Comparison of ENCODE assay signal across 10 cellular contexts in genomic region chr18:69898241-69898861, GRCh38. TPM values are rescaled to one million over a fixed set of nuclear protein-coding genes. Genes with fewer than 3 reads are reported as not detected.
DNase-seq lines count a peak whose midpoint lies in the region; ATAC-seq and TF ChIP-seq lines count a peak whose summit lies in the region.
"Had no signal": no experiment of that assay in that cellular context is flagged by ENCODE, and none has a peak within 500 bp of the region (broad histone marks: within the 10 kb centered on the region; RNA-seq: fewer than 3 reads in every experiment).

No MANE protein-coding gene starts in this region.

- POLR2A ChIA-PET in GM10248 (lab: Yijun Ruan, JAX) = interaction anchor here (0.5 to 1.1 kb wide), 2 partner anchors 13 to 49 kb away, joined by 3 read pairs; no protein-coding TSS in a partner anchor

- peak; percentile 35 for DNase-seq in GM10248 (ENCODE audit: extremely low spot score)
- peak; percentile 34 for DNase-seq in activated naive CD8-positive, alpha-beta T cell treated with anti-CD3 and anti-CD28 coated beads for 36 hours
- DNase-seq in DMS114 treated with DMSO at 0.1 percent for 48 hours (lab: John Stamatoyannopoulos, UW; ENCODE audit: unreplicated experiment) = no peak
- DNase-seq in HPDE6-E6E7 (ENCODE audit: extremely low spot score) = no peak
- no peak for DNase-seq in mucosa of gallbladder (ENCODE audit: low spot score)
- DNase-seq: caudate nucleus, NCI-H510A treated with DMSO at 0.1 percent for 48 hours had no signal

- H3K27ac Mint-ChIP-seq in activated naive CD8-positive, alpha-beta T cell treated with anti-CD3 and anti-CD28 coated beads for 36 hours = peak overlapping the region; percentile 97

- H3K4me1 Mint-ChIP-seq in activated naive CD8-positive, alpha-beta T cell treated with anti-CD3 and anti-CD28 coated beads for 36 hours = peaks cover 56% of the 10 kb centered on the region

- peaks cover 15% of the 10 kb centered on the region for H3K9me3 Mint-ChIP-seq in activated naive CD8-positive, alpha-beta T cell treated with anti-CD3 and anti-CD28 coated beads for 36 hours

- H3K27me3 Mint-ChIP-seq in activated naive CD8-positive, alpha-beta T cell treated with anti-CD3 and anti-CD28 coated beads for 36 hours = no peaks in the 10 kb centered on the region

- H3K4me3 Mint-ChIP-seq in activated naive CD8-positive, alpha-beta T cell treated with anti-CD3 and anti-CD28 coated beads for 36 hours = peak overlapping the region; percentile 79

- peak; percentile 43 for ATAC-seq in GM21447 (IDR thresholded peaks at IDR 0.05; ENCODE audit: unreplicated experiment)
- ATAC-seq in HG03521 (IDR thresholded peaks at IDR 0.05; ENCODE audit: unreplicated experiment) = peak; percentile 30
- ATAC-seq in HG03025 (IDR thresholded peaks at IDR 0.05; ENCODE audit: low FRiP score, unreplicated experiment) = no peak

- H3K36me3 Mint-ChIP-seq in activated naive CD8-positive, alpha-beta T cell treated with anti-CD3 and anti-CD28 coated beads for 36 hours = peaks cover 71% of the 10 kb centered on the region

- no peak for TF ChIP-seq CTCF in GM10248 (IDR thresholded peaks at IDR 0.05; ENCODE audit: control extremely low read depth, extremely low read depth, low read depth, missing control alignments)

- CTCF ChIA-PET in GM10248 (lab: Yijun Ruan, JAX) = interaction anchor here (0.6 to 1.9 kb wide), 7 partner anchors 10 to 187 kb away, joined by 3 to 10 read pairs (median 4); no protein-coding TSS in a partner anchor

RNA-seq across cellular contexts. Expression of gene CD226, which starts 49.3 kb away (rescaled TPM):
- total RNA-seq in activated naive CD8-positive, alpha-beta T cell treated with anti-CD3 and anti-CD28 coated beads for 36 hours = 10 to 100 TPM; 57.2 to 57.7 TPM
- 2.9 TPM for total RNA-seq in mucosa of gallbladder

Comparison
In these comparisons a context has a peak if more than half of its experiments do, and no peak if none do; other contexts are left out.
1. DNase-seq: peak in GM10248 (single experiment) and activated naive CD8-positive, alpha-beta T cell treated with anti-CD3 and anti-CD28 coated beads for 36 hours (single experiment); none in DMS114 treated with DMSO at 0.1 percent for 48 hours (single experiment), HPDE6-E6E7 (single experiment) and mucosa of gallbladder (single experiment).
2. RNA of gene CD226, which starts 49.3 kb away (total RNA-seq): 57.2 to 57.7 TPM in activated naive CD8-positive, alpha-beta T cell treated with anti-CD3 and anti-CD28 coated beads for 36 hours; 2.9 TPM in mucosa of gallbladder (single experiment); every median in the first group is over 10 times any median in the second.